ENCODE assay signal across 8 cellular contexts in genomic region chr11:62573592-62574362, GRCh38. TPM values are rescaled to one million over a fixed set of nuclear protein-coding genes. Genes with fewer than 3 reads are reported as not detected.
A peak's percentile ranks its signal among the peaks of the same experiment; 100 is the strongest.
DNase-seq lines count a peak whose midpoint lies in the region; ATAC-seq lines count a peak whose summit lies in the region.

Gene EEF1G (minus strand): TSS chr11:62573891. CDS start chr11:62573842, 49 bp downstream.

- DNase-seq in COR-L47 (lab: John Stamatoyannopoulos, UW) (peak; percentile 99), HUDEP-2 (lab: John Stamatoyannopoulos, UW; ENCODE audit: unreplicated experiment in 76 of 76) (peak in 75 of 76 experiments; percentile 82 to 99 (median 98)), NT2/D1 (ENCODE audit: low read depth, low spot score) (peak; percentile 100), mesenteric fat pad (ENCODE audit: low spot score) (peak; percentile 99)
- peak; percentile 100 for DNase-seq in activated CD8-positive, alpha-beta memory T cell treated with anti-CD3 and anti-CD28 coated beads, Interleukin-2, amount 10 ng/mL, durations not matched to agents 7 days and 5 days
- peak; percentile 87 for DNase-seq in stimulated activated CD8-positive, alpha-beta memory T cell treated with anti-CD3 and anti-CD28 coated beads, Interleukin-15, amount 100 ng/mL, for 24 hours (ENCODE audit: low read depth)

- peaks cover 81% of the 10 kb centered on the region for H3K36me3 ChIP-seq in NT2/D1 (ENCODE audit: insufficient read depth, insufficient read length, low read length)
- H3K36me3 ChIP-seq in endocrine pancreas (ENCODE audit: control insufficient read depth, insufficient read depth, low read length) = peaks cover 3% of the 10 kb centered on the region

- H3K9ac ChIP-seq in NT2/D1 (ENCODE audit: insufficient read length, low read depth) (peak within 1 kb of the TSS; percentile 100), endocrine pancreas (ENCODE audit: control insufficient read depth, insufficient read depth, low read length) (peak within 1 kb of the TSS; percentile 92)

- H3K4me3 ChIP-seq in NT2/D1 (ENCODE audit: insufficient read length, low read depth) (peak within 1 kb of the TSS; percentile 97), endocrine pancreas (ENCODE audit: control insufficient read depth, insufficient read depth, low read length) (peak within 1 kb of the TSS; percentile 84)

- H3K4me1 ChIP-seq in NT2/D1 (ENCODE audit: insufficient read depth, insufficient read length) (peaks cover 14% of the 10 kb centered on the region), endocrine pancreas (ENCODE audit: control insufficient read depth, insufficient read depth, low read length) (peaks cover 8% of the 10 kb centered on the region)

- no peaks in the 10 kb centered on the region for H3K27me3 Mint-ChIP-seq in activated CD8-positive, alpha-beta memory T cell treated with anti-CD3 and anti-CD28 coated beads, Interleukin-2, amount 10 ng/mL, durations not matched to agents 7 days and 5 days

- H3K36me3 Mint-ChIP-seq in activated CD8-positive, alpha-beta memory T cell treated with anti-CD3 and anti-CD28 coated beads, Interleukin-2, amount 10 ng/mL, durations not matched to agents 7 days and 5 days = peaks cover 47% of the 10 kb centered on the region

- peak within 1 kb of the TSS; percentile 89 for H3K27ac Mint-ChIP-seq in activated CD8-positive, alpha-beta memory T cell treated with anti-CD3 and anti-CD28 coated beads, Interleukin-2, amount 10 ng/mL, durations not matched to agents 7 days and 5 days

- ATAC-seq in GM21381 (IDR thresholded peaks at IDR 0.05; ENCODE audit: unreplicated experiment) = peak; percentile 80
- ATAC-seq in activated CD8-positive, alpha-beta memory T cell treated with anti-CD3 and anti-CD28 coated beads, Interleukin-2, amount 10 ng/mL, durations not matched to agents 7 days and 5 days = peak; percentile 94

- H3K9me3 ChIP-seq in NT2/D1 (ENCODE audit: insufficient read depth, low read length) (no peaks in the 10 kb centered on the region), endocrine pancreas (ENCODE audit: control insufficient read depth, low read length) (no peaks in the 10 kb centered on the region)

- H3K9me3 Mint-ChIP-seq in activated CD8-positive, alpha-beta memory T cell treated with anti-CD3 and anti-CD28 coated beads, Interleukin-2, amount 10 ng/mL, durations not matched to agents 7 days and 5 days (ENCODE audit: low read depth) = no peaks in the 10 kb centered on the region

- H3K4me1 Mint-ChIP-seq in activated CD8-positive, alpha-beta memory T cell treated with anti-CD3 and anti-CD28 coated beads, Interleukin-2, amount 10 ng/mL, durations not matched to agents 7 days and 5 days = peaks cover 51% of the 10 kb centered on the region

- H3K27me3 ChIP-seq in NT2/D1 (ENCODE audit: insufficient read depth, insufficient read length) (no peaks in the 10 kb centered on the region), endocrine pancreas (ENCODE audit: control insufficient read depth, insufficient read depth, low read length) (no peaks in the 10 kb centered on the region)

- CTCF ChIA-PET in activated CD8-positive, alpha-beta memory T cell treated with anti-CD3 and anti-CD28 coated beads, Interleukin-2, amount 10 ng/mL, durations not matched to agents 7 days and 5 days (lab: Charles Lee) = interaction anchor here (0.5 to 6.5 kb wide), 15 partner anchors 14 to 248 kb away, joined by 3 to 60 read pairs (median 5); partner anchors contain the start of genes HNRNPUL2 and TUT1

- H3K4me3 Mint-ChIP-seq in activated CD8-positive, alpha-beta memory T cell treated with anti-CD3 and anti-CD28 coated beads, Interleukin-2, amount 10 ng/mL, durations not matched to agents 7 days and 5 days = peak within 1 kb of the TSS; percentile 94

RNA-seq across cellular contexts. Expression of gene EEF1G, which starts in this region (rescaled TPM):
- 1,000 to 10,000 TPM in 1 of 2 experiments, 100 to 1,000 TPM in 1; 878 to 1,201 TPM for total RNA-seq in activated CD8-positive, alpha-beta memory T cell treated with anti-CD3 and anti-CD28 coated beads, Interleukin-2, amount 10 ng/mL, durations not matched to agents 7 days and 5 days
- total RNA-seq in mesenteric fat pad = 865 TPM

Comparison
In these comparisons a context has a peak if more than half of its experiments do, and no peak if none do; other contexts are left out.
1. Peak in every context shown above with its lines: DNase-seq, ATAC-seq and H3K4me3 ChIP-seq.